8 cellular contexts compared by ENCODE assay signal in the genomic region with DNA sequence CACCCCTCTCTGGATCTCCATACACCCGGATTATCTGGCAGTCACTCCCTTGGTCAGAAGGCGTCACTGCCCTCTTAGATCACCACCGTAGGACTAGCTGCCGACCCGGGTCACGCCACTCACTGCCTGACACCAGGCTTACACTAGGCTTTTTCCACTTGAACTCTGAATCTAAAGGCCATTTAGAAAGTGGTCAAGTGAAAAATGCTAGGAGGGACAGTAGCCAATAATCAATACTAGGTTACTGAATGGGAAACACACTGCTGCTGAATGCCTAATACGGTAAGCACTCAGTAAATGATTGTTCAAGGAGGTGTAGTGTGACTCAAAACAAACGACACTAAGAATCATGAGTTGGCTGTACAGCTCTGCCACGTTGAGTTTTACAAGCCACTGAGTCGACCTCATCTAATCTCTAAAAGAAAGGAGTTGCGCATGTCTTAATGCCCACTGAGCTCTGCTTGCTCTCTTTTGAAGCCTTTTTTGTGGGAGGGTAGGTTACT. TPM values are rescaled to one million over a fixed set of nuclear protein-coding genes. Genes with fewer than 3 reads are reported as not detected.
DNase-seq lines count a peak whose midpoint lies in the region; ATAC-seq and TF ChIP-seq lines count a peak whose summit lies in the region.

No MANE protein-coding gene starts in this region.

- peaks cover 22% of the 10 kb centered on the region for H3K79me2 ChIP-seq in parathyroid adenoma

- peak; percentile 29 for ATAC-seq in GM21526 (IDR thresholded peaks at IDR 0.05; ENCODE audit: low FRiP score, unreplicated experiment)

- peak overlapping the region; percentile 94 for H3K27ac ChIP-seq in parathyroid adenoma

- H3K4me3 ChIP-seq in parathyroid adenoma (ENCODE audit: low read depth, low read length), result peak overlapping the region; percentile 99

- H3K4me1 ChIP-seq in parathyroid adenoma, result peaks cover 6% of the 10 kb centered on the region

- TF ChIP-seq CTCF in parathyroid adenoma (IDR thresholded peaks at IDR 0.05), result no peak

- H2AFZ ChIP-seq in parathyroid adenoma, result peak overlapping the region; percentile 99

- no peaks in the 10 kb centered on the region for H3K36me3 ChIP-seq in parathyroid adenoma (ENCODE audit: control insufficient read depth, insufficient read depth, low read length)

- no peaks in the 10 kb centered on the region for H3K27me3 ChIP-seq in parathyroid adenoma (ENCODE audit: control insufficient read depth, insufficient read depth, low read length)

- peak overlapping the region; percentile 58 for H3K4me2 ChIP-seq in parathyroid adenoma (ENCODE audit: low read length)

- DNase-seq in NCI-H524 treated with DMSO at 0.1 percent for 48 hours (lab: John Stamatoyannopoulos, UW) (peak; percentile 4), NCI-H524 (lab: John Stamatoyannopoulos, UW) (no peak), HT-29 (ENCODE audit: low spot score) (peak; percentile 89), glomerular visceral epithelial cell (ENCODE audit: extremely low spot score) (peak; percentile 72), RPMI8226 (no peak)
- DNase-seq in activated CD4-positive, alpha-beta T cell treated with anti-CD3 and anti-CD28 coated beads, Interleukin-2, amount 50 U/mL, for 48 hours, result peak; percentile 5 to 8

- no peaks in the 10 kb centered on the region for H3K9me3 ChIP-seq in parathyroid adenoma (ENCODE audit: control insufficient read depth, low read length)

- H3K9ac ChIP-seq in parathyroid adenoma, result peak overlapping the region; percentile 96

RNA-seq across cellular contexts. Expression of a gene that starts 0.7 kb away (rescaled TPM):
- total RNA-seq in HT-29 (2014; rRNA removed; shearing (Covaris generic)), result 11.3 and 14.5 TPM in 2 replicates

Comparison
In these comparisons a context has a peak if more than half of its experiments do, and no peak if none do; other contexts are left out.
1. DNase-seq: peak in NCI-H524 treated with DMSO at 0.1 percent for 48 hours (single experiment), HT-29 (single experiment), activated CD4-positive, alpha-beta T cell treated with anti-CD3 and anti-CD28 coated beads, Interleukin-2, amount 50 U/mL, for 48 hours (2 of 2) and glomerular visceral epithelial cell (single experiment); none in NCI-H524 (0 of 2) and RPMI8226 (single experiment).